ENCODE assay signal across 1 cellular context in the genomic region with DNA sequence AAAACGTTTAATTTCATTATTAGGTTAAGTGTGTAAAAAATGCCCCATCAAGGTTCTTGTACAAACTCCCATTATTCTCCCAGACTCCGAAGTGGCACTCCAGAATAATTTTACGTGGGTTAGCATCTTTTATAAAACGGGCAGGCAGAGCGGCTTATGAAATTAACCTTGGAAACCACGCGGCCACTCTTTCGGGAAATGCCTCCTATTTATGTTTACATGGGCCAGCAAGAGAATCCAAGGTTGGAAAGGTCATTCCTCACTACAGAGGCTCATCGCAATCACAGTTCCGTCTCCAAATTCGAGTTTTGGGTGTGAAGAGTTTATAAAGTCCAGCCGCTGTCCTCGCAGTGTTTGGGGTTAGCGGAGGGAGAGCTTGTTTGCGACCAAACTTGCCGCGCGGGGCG.
TF ChIP-seq lines count a peak whose summit lies in the region.

No MANE protein-coding gene starts in this region.

TF ChIP-seq in GM23338, 12 proteins besides CTCF, POLR2A, EP300 and RAD21 (continued from another document):
- TF ChIP-seq REST (IDR thresholded peaks at IDR 0.05; ENCODE audit: unreplicated experiment) = no peak
